Comparison of ENCODE assay signal across 8 cellular contexts in the genomic region with DNA sequence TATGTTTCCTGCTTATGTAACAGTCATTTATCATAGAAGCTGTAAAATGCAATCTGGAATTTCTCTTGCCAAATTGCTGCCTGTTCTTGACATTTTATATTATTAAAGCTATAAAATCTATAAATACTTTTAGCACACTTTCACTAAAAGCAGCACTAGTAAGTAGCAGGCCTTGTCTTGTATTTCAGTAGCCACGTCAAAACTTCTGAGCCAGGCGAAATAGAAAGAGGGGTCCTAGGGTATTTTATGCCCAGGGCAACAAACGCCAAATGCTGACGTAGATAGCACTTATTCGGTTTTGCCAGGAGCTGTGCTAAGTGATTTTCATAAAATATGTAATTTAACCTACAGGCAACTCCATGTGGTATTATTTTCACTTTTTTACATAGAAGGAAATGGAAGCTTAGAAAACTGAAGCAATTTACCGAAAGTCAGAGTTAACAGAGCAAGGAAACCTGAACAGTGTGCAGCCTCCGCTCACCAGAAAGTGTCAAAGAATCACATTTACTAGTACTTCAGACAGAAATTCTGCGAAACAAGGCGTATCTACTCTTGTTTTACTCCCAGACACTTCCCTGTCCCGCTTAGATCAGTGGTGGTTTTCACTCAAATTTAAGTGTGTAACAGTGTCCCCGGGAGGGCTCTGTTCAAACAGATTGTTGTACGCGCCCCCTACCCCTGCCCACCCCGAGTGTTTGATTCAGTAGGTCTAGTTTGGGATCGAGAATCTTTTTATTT. TPM values are rescaled to one million over a fixed set of nuclear protein-coding genes. Genes with fewer than 3 reads are reported as not detected.
DNase-seq lines count a peak whose midpoint lies in the region; FAIRE-seq and TF ChIP-seq lines count a peak whose summit lies in the region.

No MANE protein-coding gene starts in this region.

- no peak overlapping the region for H3K18ac ChIP-seq in H1 (ENCODE audit: extremely low read depth, low read length)

- no peak overlapping the region for H2BK15ac ChIP-seq in H1 (ENCODE audit: low read length)

- no peak for TF ChIP-seq EP300 in H1 (IDR thresholded peaks at IDR 0.05; ENCODE audit: borderline replicate concordance in 1 of 2, low read depth in 2 of 2, low read length in 2 of 2)

- H3K36me3 ChIP-seq in PC-9 (ENCODE audit: low read depth) = no peaks in the 10 kb centered on the region
- no peaks in the 10 kb centered on the region for H3K36me3 ChIP-seq in H1 (ENCODE audit: control insufficient read depth in 2 of 4, insufficient read depth in 4 of 4, low read length in 3 of 4)

- no peaks in the 10 kb centered on the region for H3K9me2 ChIP-seq in PC-9 (ENCODE audit: insufficient read depth)

- no peak for TF ChIP-seq POLR2A in H1 (IDR thresholded peaks at IDR 0.05; ENCODE audit: control extremely low read depth in 1 of 2, low read depth in 2 of 2, low read length in 2 of 2)
- TF ChIP-seq POLR2A in H54 (IDR thresholded peaks at IDR 0.05; ENCODE audit: low read depth, low read length) = no peak

- H3K4me3 ChIP-seq in GM08714 (ENCODE audit: low read length) = peak overlapping the region; percentile 92; the same call in 1 of the 2 replicates
- H3K4me3 ChIP-seq in PC-9 = peak overlapping the region; percentile 97; the same call in 1 of the 2 replicates
- H3K4me3 ChIP-seq in H1 (ENCODE audit: extremely low read depth in 1 of 4, insufficient read depth in 2 of 4, low read depth in 3 of 4, low read length in 4 of 4) = peak overlapping the region in 3 of 4 experiments; percentile 80 to 89 (median 85); a peak in 3 of 8 replicates

- POLR2A ChIA-PET in PC-9 (lab: Charles Lee; ENCODE audit: unreplicated experiment) = interaction anchor here (0.7 kb wide), 1 partner anchor 261 kb away, joined by 5 read pairs; no protein-coding TSS in a partner anchor
- POLR2A ChIA-PET in H1 (lab: Charles Lee; ENCODE audit: partially characterized antibody) = interaction anchor here (0.8 to 3.3 kb wide), 7 partner anchors 8 to 602 kb away, joined by 3 to 14 read pairs (median 4); partner anchors contain the start of gene ABI2

- H3K27ac ChIP-seq in PC-9 (no peak overlapping the region), H1 (ENCODE audit: low read depth, low read length) (no peak overlapping the region)

- H2AK5ac ChIP-seq in H1 (ENCODE audit: low read depth, low read length) = no peak overlapping the region

- peaks cover 3% of the 10 kb centered on the region; the same call in 1 of the 2 replicates for H3K79me1 ChIP-seq in H1 (ENCODE audit: low read depth, low read length)

- no peak overlapping the region for H4K5ac ChIP-seq in H1 (ENCODE audit: insufficient read length, low read depth, low read length)

- no peak overlapping the region for H2BK5ac ChIP-seq in H1 (ENCODE audit: low read depth, low read length)

- no peak overlapping the region for H3K23ac ChIP-seq in H1 (ENCODE audit: insufficient read length)

- peaks cover 7% of the 10 kb centered on the region; the same call in 1 of the 2 replicates for H3K79me2 ChIP-seq in PC-9 (ENCODE audit: low read depth)
- peaks cover 0 to 21% of the 10 kb centered on the region in 2 experiments; a peak in 3 of 4 replicates for H3K79me2 ChIP-seq in H1 (ENCODE audit: control insufficient read depth in 1 of 2, insufficient read depth in 2 of 2, low read length in 2 of 2)

- CTCF ChIA-PET in PC-9 (lab: Charles Lee) (interaction anchor here (0.6 kb wide), 1 partner anchor 163 kb away, joined by 4 read pairs; no protein-coding TSS in a partner anchor), H1 (lab: Charles Lee; ENCODE audit: partially characterized antibody) (interaction anchor here (0.9 to 1.6 kb wide), 4 partner anchors 9 to 526 kb away, joined by 3 to 4 read pairs (median 4); no protein-coding TSS in a partner anchor)

- no peak overlapping the region for H2BK20ac ChIP-seq in H1 (ENCODE audit: low read length)

- H2BK12ac ChIP-seq in H1 (ENCODE audit: low read depth, low read length) = no peak overlapping the region

- TF ChIP-seq CTCF in PC-9 (conservative IDR thresholded peaks at IDR 0.05) (no peak), H1 (IDR thresholded peaks at IDR 0.05; ENCODE audit: control extremely low read depth in 1 of 3, insufficient read depth in 1 of 3, low read depth in 1 of 3, low read length in 3 of 3) (no peak)

- H2AFZ ChIP-seq in PC-9 (0 out of 2 replicates have a peak overlapping the region, but pooled peaks have one; percentile 93), H1 (ENCODE audit: low read length) (no peak overlapping the region)

- H3K23me2 ChIP-seq in H1 (ENCODE audit: low read depth, low read length) = no peaks in the 10 kb centered on the region; the same call in 1 of the 2 replicates

- H4K20me1 ChIP-seq in PC-9 (ENCODE audit: insufficient read depth) (no peaks in the 10 kb centered on the region), H1 (replicated peaks in 1 of 2; ENCODE audit: control insufficient read depth in 1 of 2, insufficient read depth in 2 of 2, low read length in 2 of 2) (no peaks in the 10 kb centered on the region)

- peaks cover 9% of the 10 kb centered on the region; the same call in 1 of the 2 replicates for H3F3A ChIP-seq in PC-9 (ENCODE audit: insufficient read depth, low read depth)

- no peak overlapping the region for H4K8ac ChIP-seq in H1 (ENCODE audit: extremely low read depth, insufficient read depth, low read length)

- FAIRE-seq in H1 (lab: Jason Lieb, UNC) (no peak), H54 (lab: Jason Lieb, UNC) (no peak)

- intact Hi-C loops in PC-9 (cut with micrococcal nuclease; ENCODE audit: unreplicated experiment) = loop anchor here (2.0 kb wide), 1 partner anchor 327 kb away; the partner anchor contains the start of gene WDR12

- no peak overlapping the region for H3K56ac ChIP-seq in H1 (replicated peaks; ENCODE audit: insufficient read length, low read depth, low read length)

- TF ChIP-seq RAD21 in H1 (IDR thresholded peaks at IDR 0.05 in 1 of 2, conservative IDR thresholded peaks at IDR 0.05 in 1 of 2; ENCODE audit: low read depth in 2 of 2, low read length in 2 of 2) = no peak

- DNase-seq in PC-9 (no peak), H1 (ENCODE audit: low read depth in 1 of 2, low spot score in 2 of 2) (peak in 1 of 2 experiments; percentile 7), putamen (ENCODE audit: low spot score) (peak; percentile 29), CD1c-positive myeloid dendritic cell (ENCODE audit: extremely low spot score) (no peak), COLO668 (lab: John Stamatoyannopoulos, UW; ENCODE audit: unreplicated experiment) (no peak), H54 (ENCODE audit: insufficient read length, low spot score) (no peak), T1000 (lab: John Stamatoyannopoulos, UW) (no peak)

- H3K9ac ChIP-seq in H1 (replicated peaks in 1 of 4; ENCODE audit: extremely low read depth in 1 of 4, low read depth in 3 of 4, low read length in 3 of 4) = no peak overlapping the region

- 92% methylated on average over 15 of the region's 15 CpGs; no CpG with 5 or more reads in 1 of the 2 experiments for WGBS in H1 (ENCODE audit: extremely low coverage in 1 of 2, insufficient coverage in 1 of 2, insufficient read length in 1 of 2, insufficient replicate concordance in 2 of 2, low coverage in 1 of 2, low lambda C conversion rate in 2 of 2, missing lambda C conversion rate in 1 of 2), 2 experiments

- no peak overlapping the region for H3K4ac ChIP-seq in H1 (replicated peaks; ENCODE audit: insufficient read length, low read depth, low read length)

- no TSS peak for BruUV-seq in PC-9 (replicated peaks; lab: Mats Ljungman, UMichigan)

- H3K4me2 ChIP-seq in PC-9 (peak overlapping the region; percentile 76), H1 (ENCODE audit: insufficient read depth in 1 of 2, low read depth in 2 of 2, low read length in 2 of 2) (peak overlapping the region in 1 of 2 experiments; percentile 77; a peak in 1 of 4 replicates)

- H4K91ac ChIP-seq in H1 (replicated peaks; ENCODE audit: insufficient read length, low read length) = no peak overlapping the region

- H3K9me3 ChIP-seq in PC-9 (ENCODE audit: insufficient read depth, low read depth) = no peaks in the 10 kb centered on the region
- no peaks in the 10 kb centered on the region for H3K9me3 ChIP-seq in H1 (ENCODE audit: insufficient read depth in 2 of 2, low read depth in 1 of 2, low read length in 1 of 2)

- H3K14ac ChIP-seq in H1 (ENCODE audit: insufficient read length) = no peak overlapping the region

- H3K4me1 ChIP-seq in PC-9 (replicated peaks; ENCODE audit: insufficient read depth) = peaks cover 5% of the 10 kb centered on the region; the same call in 1 of the 2 replicates
- H3K4me1 ChIP-seq in H1 (replicated peaks in 1 of 4; ENCODE audit: control insufficient read depth in 3 of 4, insufficient read depth in 4 of 4, low read length in 3 of 4) = no peaks in the 10 kb centered on the region

- no peaks in the 10 kb centered on the region for H3K27me3 ChIP-seq in PC-9 (ENCODE audit: insufficient read depth, low read depth)
- no peaks in the 10 kb centered on the region for H3K27me3 ChIP-seq in H1 (replicated peaks in 1 of 4; ENCODE audit: control insufficient read depth in 3 of 4, extremely low read depth in 1 of 4, insufficient read depth in 3 of 4, low read length in 3 of 4)

- no peak overlapping the region for H2BK120ac ChIP-seq in H1 (replicated peaks; ENCODE audit: low read depth, low read length)

TF ChIP-seq in H1, 55 proteins besides CTCF, POLR2A, EP300 and RAD21 (continues in another document):
- TF ChIP-seq RXRA (IDR thresholded peaks at IDR 0.05; ENCODE audit: insufficient read depth, low read depth, low read length) (no peak), GTF2F1 (IDR thresholded peaks at IDR 0.05; ENCODE audit: borderline replicate concordance, low read depth, low read length) (no peak), PHF8 (conservative IDR thresholded peaks at IDR 0.05; ENCODE audit: low read depth, low read length) (no peak), SIN3A (conservative IDR thresholded peaks at IDR 0.05 in 1 of 2, IDR thresholded peaks at IDR 0.05 in 1 of 2; ENCODE audit: low read depth in 1 of 2, low read length in 2 of 2) (no peak), BACH1 (IDR thresholded peaks at IDR 0.05; ENCODE audit: low read length) (no peak), ZNF274 (IDR thresholded peaks at IDR 0.05; ENCODE audit: borderline replicate concordance, extremely low read depth, low read length) (no peak), POLR2AphosphoS5 (IDR thresholded peaks at IDR 0.05; ENCODE audit: low read depth, low read length) (no peak), NANOG (IDR thresholded peaks at IDR 0.05; ENCODE audit: insufficient read depth, low read depth, low read length, poor library complexity, severe bottlenecking) (no peak), GABPA (IDR thresholded peaks at IDR 0.05; ENCODE audit: borderline replicate concordance, insufficient read depth, low read length) (no peak)

RNA-seq across cellular contexts. Expression of gene CYP20A1, which starts 1.1 kb away (rescaled TPM):
- 6.8 and 6.9 TPM in 2 replicates for total RNA-seq in PC-9 (2021)
- 18.6 and 21.5 TPM in 2 replicates for total RNA-seq in H1 (2021; fragmentation: NEBNext Ultra II Directional; extraction: Animal tissue kit (Norgen Biotek cat#: 25700))
- polyA plus RNA-seq in H1 (2011; rRNA removed) = 4.8 and 6.2 TPM in 2 replicates
- 7.2 TPM for polyA plus RNA-seq in H1 (2011; cell fraction: cytosol; rRNA removed)
- 3.5 TPM for polyA plus RNA-seq in H1 (2011; cell fraction: nucleus; rRNA removed)
- 7.3 to 9.3 TPM (median 8.1 TPM) in 4 replicates for polyA plus RNA-seq in H1 (2012, experiment 1 of 2)
- 2.6 TPM for polyA plus RNA-seq in H1 (2012, experiment 2 of 2)
- 14.1 TPM for polyA plus RNA-seq in H1 (2013, experiment 1 of 2)
- 14.4 TPM for polyA plus RNA-seq in H1 (2013, experiment 2 of 2)
- polyA minus RNA-seq in H1 (2011; rRNA and poly(A)+ RNA removed) = 11.1 and 12.1 TPM in 2 replicates
- 6.8 TPM for polyA minus RNA-seq in H1 (2011; cell fraction: cytosol; rRNA and poly(A)+ RNA removed)
- 12.8 TPM for polyA minus RNA-seq in H1 (2011; cell fraction: nucleus; rRNA and poly(A)+ RNA removed)
